In genomic region chr12:123270380-123271181, GRCh38 we compare ENCODE assay signal across 8 cellular contexts. TPM values are rescaled to one million over a fixed set of nuclear protein-coding genes. Genes with fewer than 3 reads are reported as not detected.
DNase-seq lines count a peak whose midpoint lies in the region; ATAC-seq and TF ChIP-seq lines count a peak whose summit lies in the region.

No MANE protein-coding gene starts in this region.

- peaks cover 0 to 12% of the 10 kb centered on the region in 2 experiments for H3K36me3 ChIP-seq in SK-N-SH (replicated peaks in 1 of 2; ENCODE audit: control insufficient read depth in 1 of 2, insufficient read depth in 2 of 2, low read length in 1 of 2)
- no peaks in the 10 kb centered on the region for H3K36me3 ChIP-seq in endocrine pancreas (ENCODE audit: control insufficient read depth, insufficient read depth, low read length)
- peaks cover 2 to 6% of the 10 kb centered on the region in 2 donors for H3K36me3 ChIP-seq in mucosa of rectum (ENCODE audit: control insufficient read depth in 2 of 2, insufficient read depth in 2 of 2, low read length in 2 of 2)
- no peaks in the 10 kb centered on the region for H3K36me3 ChIP-seq in vagina

- peak; percentile 38 for DNase-seq in DMS53 (lab: John Stamatoyannopoulos, UW)
- DNase-seq in DMS53 treated with DMSO at 0.1 percent for 48 hours (lab: John Stamatoyannopoulos, UW; ENCODE audit: unreplicated experiment) = no peak
- DNase-seq in SK-N-SH = peak; percentile 57
- no peak for DNase-seq in vagina (ENCODE audit: extremely low spot score in 2 of 2)
- no peak for DNase-seq in left lobe of liver (ENCODE audit: low spot score)

- H3K79me2 ChIP-seq in SK-N-SH (ENCODE audit: insufficient read depth) = peaks cover 67% of the 10 kb centered on the region

- TF ChIP-seq POLR2A in vagina (IDR thresholded peaks at IDR 0.05) = no peak

- intact Hi-C loops in vagina (cut with DNase I) = no loop called here

- CTCF ChIA-PET in SK-N-SH (lab: Yijun Ruan, JAX) = interaction anchor here (0.9 to 2.3 kb wide), 10 partner anchors 12 to 330 kb away, joined by 3 to 14 read pairs (median 4); partner anchors contain the start of genes KMT5A, MPHOSPH9 and MTRFR

- WGBS in SK-N-SH (ENCODE audit: low lambda C conversion rate) = 2% methylated on average over 28 of the region's 75 CpGs

- TF ChIP-seq CTCF in SK-N-SH (IDR thresholded peaks at IDR 0.05) = no peak
- peak in 1 of 3 experiments; percentile 5 for TF ChIP-seq CTCF in vagina (IDR thresholded peaks at IDR 0.05)

- H3K27me3 ChIP-seq in SK-N-SH (ENCODE audit: insufficient read depth) = no peaks in the 10 kb centered on the region
- H3K27me3 ChIP-seq in endocrine pancreas (ENCODE audit: control insufficient read depth, insufficient read depth, low read length) = no peaks in the 10 kb centered on the region
- no peaks in the 10 kb centered on the region for H3K27me3 ChIP-seq in mucosa of rectum (ENCODE audit: control insufficient read depth in 2 of 2, insufficient read depth in 2 of 2, low read length in 2 of 2)
- H3K27me3 ChIP-seq in vagina = no peaks in the 10 kb centered on the region

- POLR2A ChIA-PET in SK-N-SH (lab: Yijun Ruan, JAX) = interaction anchor here (2.6 kb wide), 1 partner anchor 95 kb away, joined by 10 read pairs; no protein-coding TSS in a partner anchor

- H3F3A ChIP-seq in SK-N-SH (replicated peaks; ENCODE audit: insufficient read depth) = peaks cover 7% of the 10 kb centered on the region

- TF ChIP-seq RAD21 in SK-N-SH (IDR thresholded peaks at IDR 0.05; ENCODE audit: low read length) = no peak

- H3K4me1 ChIP-seq in SK-N-SH (ENCODE audit: control insufficient read depth in 1 of 2, insufficient read depth in 2 of 2, low read depth in 1 of 2, low read length in 1 of 2) = peaks cover 5 to 46% of the 10 kb centered on the region in 2 experiments; a peak in 3 of 4 replicates
- H3K4me1 ChIP-seq in endocrine pancreas (ENCODE audit: control insufficient read depth, insufficient read depth, low read length) = no peaks in the 10 kb centered on the region
- H3K4me1 ChIP-seq in mucosa of rectum (ENCODE audit: control insufficient read depth in 2 of 2, insufficient read depth in 2 of 2, low read length in 2 of 2) = peaks cover 6 to 17% of the 10 kb centered on the region in 2 donors
- peaks cover 54% of the 10 kb centered on the region for H3K4me1 ChIP-seq in vagina

- ATAC-seq in HG02588 (IDR thresholded peaks at IDR 0.05; ENCODE audit: unreplicated experiment) (peak; percentile 24), left lobe of liver (no peak)

- H3K9ac ChIP-seq in SK-N-SH = peak overlapping the region; percentile 86
- H3K9ac ChIP-seq in endocrine pancreas (ENCODE audit: control insufficient read depth, insufficient read depth, low read length) = peak overlapping the region; percentile 91
- peak overlapping the region; percentile 66 to 74 for H3K9ac ChIP-seq in mucosa of rectum (ENCODE audit: low read depth in 1 of 2, low read length in 2 of 2)

- H4K20me1 ChIP-seq in SK-N-SH (ENCODE audit: insufficient read depth) = peaks cover 19% of the 10 kb centered on the region

- no peaks in the 10 kb centered on the region for H3K9me3 ChIP-seq in SK-N-SH
- H3K9me3 ChIP-seq in endocrine pancreas (ENCODE audit: control insufficient read depth, low read length) = no peaks in the 10 kb centered on the region
- no peaks in the 10 kb centered on the region for H3K9me3 ChIP-seq in mucosa of rectum (ENCODE audit: control insufficient read depth in 2 of 2, low read length in 2 of 2)
- no peaks in the 10 kb centered on the region for H3K9me3 ChIP-seq in vagina

- H3K9me2 ChIP-seq in SK-N-SH = no peaks in the 10 kb centered on the region

- TF ChIP-seq EP300 in SK-N-SH (IDR thresholded peaks at IDR 0.05; ENCODE audit: borderline replicate concordance in 1 of 2, low read depth in 1 of 2, low read length in 1 of 2) = no peak

- H3K4me2 ChIP-seq in SK-N-SH = peak overlapping the region; percentile 96

- H2AFZ ChIP-seq in SK-N-SH (ENCODE audit: low read depth) = no peak overlapping the region

- H3K27ac ChIP-seq in SK-N-SH (ENCODE audit: low read depth in 2 of 2, low read length in 1 of 2) (peak overlapping the region; percentile 80 to 99), mucosa of rectum (ENCODE audit: low read depth in 2 of 2, low read length in 2 of 2) (peak overlapping the region; percentile 51 to 70), vagina (peak overlapping the region; percentile 88)

- H3K4me3 ChIP-seq in SK-N-SH (ENCODE audit: low read depth in 2 of 2, low read length in 1 of 2) (peak overlapping the region; percentile 83 to 90), endocrine pancreas (ENCODE audit: control insufficient read depth, insufficient read depth, low read length) (peak overlapping the region; percentile 11), mucosa of rectum (ENCODE audit: low read length in 2 of 2) (peak overlapping the region; percentile 65 to 74), vagina (peak overlapping the region; percentile 85 to 92)

TF ChIP-seq in SK-N-SH, 30 proteins besides CTCF, POLR2A, EP300 and RAD21:
- TF ChIP-seq USF1 (IDR thresholded peaks at IDR 0.05; ENCODE audit: borderline replicate concordance, low read depth) (peak; percentile 67), SIN3A (IDR thresholded peaks at IDR 0.05; ENCODE audit: borderline replicate concordance, low read depth, low read length) (0 out of 2 replicates have a peak, but pooled peaks have one; percentile 1), MAX (IDR thresholded peaks at IDR 0.05; ENCODE audit: low read depth) (no peak)

RNA-seq across cellular contexts. Expression of gene CDK2AP1, which starts 1.1 kb away (rescaled TPM):
- polyA plus RNA-seq in SK-N-SH (2012; rRNA removed) = 208 and 231 TPM in 2 replicates
- 338 and 421 TPM in 2 replicates for polyA plus RNA-seq in SK-N-SH (2012; cell fraction: cytosol; rRNA removed)
- 37.9 and 59.8 TPM in 2 replicates for polyA plus RNA-seq in SK-N-SH (2012; cell fraction: nucleus; rRNA removed)
- total RNA-seq in vagina = 80.3 TPM
- total RNA-seq in left lobe of liver = 31.3 TPM

RNA-seq across cellular contexts. Expression of gene MTRFR, which starts 37.3 kb away (rescaled TPM):
- 6.6 and 7.5 TPM in 2 replicates for polyA plus RNA-seq in SK-N-SH (2012; rRNA removed)
- 7.1 and 8.2 TPM in 2 replicates for polyA plus RNA-seq in SK-N-SH (2012; cell fraction: cytosol; rRNA removed)
- 4.5 and 5.4 TPM in 2 replicates for polyA plus RNA-seq in SK-N-SH (2012; cell fraction: nucleus; rRNA removed)
- total RNA-seq in vagina (12.8 TPM), left lobe of liver (7.4 TPM)

RNA-seq across cellular contexts. Expression of gene MPHOSPH9, which starts 37.6 kb away (rescaled TPM):
- 8.2 and 9.0 TPM in 2 replicates for polyA plus RNA-seq in SK-N-SH (2012; rRNA removed)
- polyA plus RNA-seq in SK-N-SH (2012; cell fraction: cytosol; rRNA removed) = 8.9 and 11.0 TPM in 2 replicates
- 17.8 and 27.7 TPM in 2 replicates for polyA plus RNA-seq in SK-N-SH (2012; cell fraction: nucleus; rRNA removed)
- total RNA-seq in vagina = 17.9 TPM
- 22.2 TPM for total RNA-seq in left lobe of liver

Comparison
In these comparisons a context has a peak if more than half of its experiments do, and no peak if none do; other contexts are left out.
1. DNase-seq: peak in DMS53 (single experiment) and SK-N-SH (single experiment); none in DMS53 treated with DMSO at 0.1 percent for 48 hours (single experiment), vagina (0 of 2) and left lobe of liver (single experiment).
2. H3K4me3 ChIP-seq: peak in every context shown above with its lines; median percentile 88 in vagina; 86 in SK-N-SH; 70 in mucosa of rectum; 11 in endocrine pancreas.
3. Peak in every context shown above with its lines, with median percentiles within 50 percentile points of each other: H3K27ac ChIP-seq and H3K9ac ChIP-seq.